ENCODE assay signal across 10 cellular contexts in genomic region chr1:61950418-61950817, GRCh38.
DNase-seq lines count a peak whose midpoint lies in the region; ATAC-seq and TF ChIP-seq lines count a peak whose summit lies in the region.
"Had no signal": no experiment of that assay in that cellular context is flagged by ENCODE, and none has a peak within 500 bp of the region (broad histone marks: within the 10 kb centered on the region; RNA-seq: fewer than 3 reads in every experiment).

No MANE protein-coding gene starts in this region.

- H3K4me2 ChIP-seq in Karpas-422 (ENCODE audit: low read depth, low read length, poor library complexity, severe bottlenecking) (no peak overlapping the region), mammary epithelial cell (ENCODE audit: insufficient read depth, low read depth, low read length) (no peak overlapping the region)

- H2AFZ ChIP-seq in Karpas-422 (ENCODE audit: low read length) (no peak overlapping the region), mammary epithelial cell (ENCODE audit: low read depth, low read length) (no peak overlapping the region)

- DNase-seq in GM10266 (ENCODE audit: extremely low spot score) (no peak), Karpas-422 (peak; percentile 47), mammary epithelial cell (no peak), right lobe of liver (no peak), NCI-H748 treated with DMSO at 0.1 percent for 48 hours (lab: John Stamatoyannopoulos, UW) (no peak), testis (no peak), DMS79 (lab: John Stamatoyannopoulos, UW) (no peak)
- DNase-seq: activated CD4-positive, alpha-beta T cell treated with anti-CD3 and anti-CD28 coated beads, Interleukin-2, amount 50 U/mL, for 4 hours had no signal

- intact Hi-C loops in mammary epithelial cell (cut with micrococcal nuclease) (loop anchor here (2.0 to 5.0 kb wide), 3 partner anchors 42 to 192 kb away; no protein-coding TSS in a partner anchor), right lobe of liver (cut with DNase I) (no loop called here), testis (cut with DNase I; ENCODE audit: low total_unique reads) (no loop called here)

- H3K4me1 ChIP-seq in Karpas-422 (ENCODE audit: low read length), result no peaks in the 10 kb centered on the region
- peaks cover 20% of the 10 kb centered on the region for H3K4me1 ChIP-seq in mammary epithelial cell (ENCODE audit: insufficient read depth, low read length)
- H3K4me1 ChIP-seq in right lobe of liver, result no peaks in the 10 kb centered on the region
- peaks cover 4% of the 10 kb centered on the region for H3K4me1 ChIP-seq in testis

- peak; percentile 28 for TF ChIP-seq CTCF in GM10266 (IDR thresholded peaks at IDR 0.05; ENCODE audit: control insufficient read depth, insufficient read depth, low read depth, missing control alignments)
- TF ChIP-seq CTCF in mammary epithelial cell (conservative IDR thresholded peaks at IDR 0.05 in 1 of 2, IDR thresholded peaks at IDR 0.05 in 1 of 2; ENCODE audit: extremely low read depth in 1 of 2, insufficient read depth in 1 of 2, low read depth in 1 of 2, low read length in 2 of 2), result peak; percentile 53 to 55
- TF ChIP-seq CTCF in right lobe of liver (IDR thresholded peaks at IDR 0.05), result peak; percentile 31 to 47 (median 39)
- no peak for TF ChIP-seq CTCF in testis (IDR thresholded peaks at IDR 0.05)

- H3K9ac ChIP-seq in Karpas-422 (ENCODE audit: low read length) (no peak overlapping the region), mammary epithelial cell (ENCODE audit: insufficient read depth, low read length) (no peak overlapping the region)

- WGBS in mammary epithelial cell (ENCODE audit: low coverage, missing lambda C conversion rate), result 67% methylated on average over 2 of the region's 2 CpGs
- 31% methylated on average over 2 of the region's 2 CpGs for WGBS in right lobe of liver (ENCODE audit: insufficient coverage, low coverage, low lambda C conversion rate, missing lambda C conversion rate)
- 43 to 57% methylated on average over 2 of the region's 2 CpGs for whole genome bisulfite sequencing in testis, 2 donors

- CTCF ChIA-PET in mammary epithelial cell (lab: Charles Lee; ENCODE audit: low non-redundant PET), result interaction anchor here (0.6 kb wide), 1 partner anchor 8 kb away, joined by 8 read pairs; no protein-coding TSS in a partner anchor

- H4K20me1 ChIP-seq in Karpas-422 (ENCODE audit: insufficient read depth, low read depth, low read length) (no peaks in the 10 kb centered on the region), mammary epithelial cell (ENCODE audit: insufficient read depth, low read length) (peaks cover 2% of the 10 kb centered on the region)

- H3K27ac ChIP-seq in Karpas-422 (ENCODE audit: low read length) (no peak overlapping the region), mammary epithelial cell (ENCODE audit: insufficient read depth, low read depth, low read length) (no peak overlapping the region), right lobe of liver (no peak overlapping the region), testis (no peak overlapping the region)
- H3K27ac ChIP-seq: coronary artery had no signal

- H3K36me3 ChIP-seq in Karpas-422 (ENCODE audit: insufficient read depth, low read length), result no peaks in the 10 kb centered on the region
- no peaks in the 10 kb centered on the region for H3K36me3 ChIP-seq in mammary epithelial cell (ENCODE audit: insufficient read depth, low read length)
- H3K36me3 ChIP-seq in right lobe of liver, result no peaks in the 10 kb centered on the region
- H3K36me3 ChIP-seq in testis (ENCODE audit: low read depth, missing control alignments), result no peaks in the 10 kb centered on the region

- no peak for TF ChIP-seq POLR2A in right lobe of liver (IDR thresholded peaks at IDR 0.05)
- TF ChIP-seq POLR2A in testis (IDR thresholded peaks at IDR 0.05), result no peak

- H3K9me3 ChIP-seq in Karpas-422 (ENCODE audit: low read length), result no peaks in the 10 kb centered on the region
- no peaks in the 10 kb centered on the region for H3K9me3 ChIP-seq in mammary epithelial cell (replicated peaks; ENCODE audit: insufficient read depth, low read length)
- no peaks in the 10 kb centered on the region for H3K9me3 ChIP-seq in right lobe of liver
- H3K9me3 ChIP-seq in testis, result no peaks in the 10 kb centered on the region

- dilution Hi-C loops in mammary epithelial cell (cut with HindIII; ENCODE audit: low sequenced_read_pairs), result no loop called here

- no TSS peak for BruUV-seq in mammary epithelial cell (replicated peaks; lab: Mats Ljungman, UMichigan)

- H3K27me3 ChIP-seq in Karpas-422 (ENCODE audit: low read length) (no peaks in the 10 kb centered on the region), mammary epithelial cell (ENCODE audit: insufficient read depth, low read length) (no peaks in the 10 kb centered on the region), right lobe of liver (no peaks in the 10 kb centered on the region), testis (no peaks in the 10 kb centered on the region)

- no peaks in the 10 kb centered on the region for H3K9me2 ChIP-seq in Karpas-422 (replicated peaks; ENCODE audit: insufficient read depth, low read length)

- H3K79me2 ChIP-seq in Karpas-422 (ENCODE audit: low read length), result no peaks in the 10 kb centered on the region
- no peaks in the 10 kb centered on the region for H3K79me2 ChIP-seq in mammary epithelial cell (ENCODE audit: insufficient read depth, low read length)

- ATAC-seq in right lobe of liver, result peak in 2 of 4 donors; percentile 34 to 52
- ATAC-seq in HG03045 (IDR thresholded peaks at IDR 0.05; ENCODE audit: unreplicated experiment), result no peak

- in situ Hi-C loops in mammary epithelial cell (cut with MboI; ENCODE audit: low sequenced_read_pairs in 2 of 2), result no loop called here

- H3K4me3 ChIP-seq in Karpas-422 (ENCODE audit: low read length), result no peak overlapping the region
- H3K4me3 ChIP-seq in mammary epithelial cell (replicated peaks in 1 of 3; ENCODE audit: insufficient read depth in 1 of 3, low read depth in 2 of 3, low read length in 3 of 3), result no peak overlapping the region
- H3K4me3 ChIP-seq in right lobe of liver, result no peak overlapping the region
- no peak overlapping the region for H3K4me3 ChIP-seq in testis
- H3K4me3 ChIP-seq: coronary artery had no signal

Comparison
In these comparisons a context has a peak if more than half of its experiments do, and no peak if none do; other contexts are left out.
1. CTCF ChIP-seq: peak in GM10266 (single experiment), mammary epithelial cell (2 of 2) and right lobe of liver (4 of 4); none in testis (0 of 3).